9 cellular contexts compared by ENCODE assay signal in the genomic region with DNA sequence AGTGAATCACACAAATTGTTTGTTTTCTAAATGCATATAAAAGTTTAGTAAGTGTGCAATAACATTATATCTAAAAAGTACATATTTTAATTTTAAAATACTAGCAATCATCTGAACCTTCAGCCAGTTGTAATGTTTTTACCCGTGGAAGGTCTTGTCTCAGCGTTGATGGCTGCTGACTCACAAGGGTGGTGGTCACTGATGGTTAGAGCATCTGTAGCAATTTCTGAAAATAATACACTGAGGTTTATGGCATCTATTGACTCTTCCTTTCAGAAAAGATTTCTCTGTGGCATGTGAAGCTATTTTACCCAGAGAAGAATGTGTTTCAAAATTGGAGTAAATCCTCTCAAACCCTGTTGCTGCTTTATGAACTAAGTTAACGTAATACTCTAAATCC.
"Had no signal": no experiment of that assay in that cellular context is flagged by ENCODE, and none has a peak within 500 bp of the region (broad histone marks: within the 10 kb centered on the region; RNA-seq: fewer than 3 reads in every experiment).

No MANE protein-coding gene starts in this region.

- H3K4me3 ChIP-seq: GM23248, GM23338, HAP-1 had no signal

- H3K27ac ChIP-seq: GM23248 had no signal

- H3K9me3 Mint-ChIP-seq: H9 had no signal

- ATAC-seq: GM23338, HCT116 had no signal

- H3K9ac ChIP-seq: GM23248 had no signal

- H3K4me1 ChIP-seq: HAP-1 had no signal

- H3K36me3 ChIP-seq: HAP-1 had no signal

- H2AFZ ChIP-seq: GM23248, GM23338 had no signal

- H3K4me1 Mint-ChIP-seq: GM23338, H9 had no signal

- H3K9me3 ChIP-seq: HAP-1 had no signal

- H3K27ac Mint-ChIP-seq: GM23338, H9, HFFc6 had no signal

- H3K4me3 Mint-ChIP-seq: GM23338, H9, HFFc6 had no signal

- H3K4me2 ChIP-seq: GM23338 had no signal

- DNase-seq: GM23248, GOT3, H7, H9, HCEC 1CT, HFFc6 had no signal
